24 cellular contexts compared by ENCODE assay signal in the genomic region with DNA sequence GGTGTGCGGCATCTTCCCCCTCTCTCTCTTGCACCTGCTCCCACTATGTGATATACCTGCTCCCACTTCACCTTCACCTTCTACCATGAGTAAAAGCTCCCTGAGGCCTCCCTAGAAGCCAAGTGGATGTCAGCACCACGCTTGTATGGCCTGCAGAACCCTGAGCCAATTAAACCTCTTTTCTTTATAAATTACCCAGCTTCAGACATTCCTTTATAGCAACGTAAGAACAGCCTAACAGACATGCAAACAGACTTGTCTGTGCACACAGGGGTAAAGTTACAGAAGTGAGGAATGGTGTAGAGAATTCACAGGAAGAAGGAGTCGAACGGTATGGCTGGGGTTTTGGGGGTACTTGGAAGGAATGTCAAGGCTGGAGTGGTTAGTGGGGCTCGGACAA.
"Had no signal": no experiment of that assay in that cellular context is flagged by ENCODE, and none has a peak within 500 bp of the region (broad histone marks: within the 10 kb centered on the region; RNA-seq: fewer than 3 reads in every experiment).

No MANE protein-coding gene starts in this region.

- H3K9me3 ChIP-seq: lower lobe of right lung, neutrophil, stomach, suprapubic skin had no signal

- ATAC-seq: heart right ventricle; left lobe of liver; lower lobe of right lung; sciatic nerve; stimulated activated memory B cell treated with anti-CD40 and anti-IgM and Interleukin-4, amounts not matched to agents 10 μg/mL and 1 μg/mL and 100 μg/mL, for 72 hours had no signal

- H3K4me3 ChIP-seq: heart right ventricle, lower lobe of right lung, stomach, suprapubic skin, tibial nerve had no signal

- H3K27me3 ChIP-seq: heart right ventricle, neutrophil, suprapubic skin, tibial nerve had no signal

- DNase-seq: activated B cell treated with CpG ODN at 0.5 μM for 24 hours; activated CD4-positive, alpha-beta T cell treated with anti-CD3 and anti-CD28 coated beads for 4 hours; activated CD4-positive, alpha-beta T cell treated with anti-CD3 and anti-CD28 coated beads, Interleukin-2, amount 50 U/mL, for 48 hours; activated naive CD4-positive, alpha-beta T cell treated with anti-CD3 and anti-CD28 coated beads, Interleukin-2, amount 10 ng/mL, durations not matched to agents 7 days and 5 days; activated T-cell treated with anti-CD3 and anti-CD28 coated beads, Interleukin-2, amount 50 U/mL, for 48 hours; amygdala; cerebellar nuclear complex; foreskin fibroblast; heart right ventricle; kidney; lower lobe of right lung; mesendoderm; naive B cell; small intestine; stimulated activated CD4-positive, alpha-beta T cell treated with anti-CD3 and anti-CD28 coated beads, Interleukin-2, amount 100 ng/mL, for 24 hours; stomach; T1000 had no signal

- FAIRE-seq: kidney, small intestine, urothelium cell line had no signal

- H3K36me3 ChIP-seq: heart right ventricle, lower lobe of right lung, neutrophil, stomach, suprapubic skin, tibial nerve had no signal

- H3K4me1 ChIP-seq: stomach, suprapubic skin, tibial nerve had no signal

- H3K27ac ChIP-seq: heart right ventricle, lower lobe of right lung, neutrophil, stomach, suprapubic skin, tibial nerve had no signal
